ENCODE assay signal across 37 cellular contexts in genomic region chr9:71331603-71332002, GRCh38.
DNase-seq lines count a peak whose midpoint lies in the region; ATAC-seq, FAIRE-seq and TF ChIP-seq lines count a peak whose summit lies in the region.
"Had no signal": no experiment of that assay in that cellular context is flagged by ENCODE, and none has a peak within 500 bp of the region (broad histone marks: within the 10 kb centered on the region; RNA-seq: fewer than 3 reads in every experiment).

No MANE protein-coding gene starts in this region.

- peaks cover 9% of the 10 kb centered on the region for H3K9me3 Mint-ChIP-seq in WTC11

- no peaks in the 10 kb centered on the region for H3K27me3 ChIP-seq in HepG2 (ENCODE audit: control insufficient read depth in 1 of 2, insufficient read depth in 2 of 2, low read length in 2 of 2)
- H3K27me3 ChIP-seq in right lobe of liver, result no peaks in the 10 kb centered on the region
- H3K27me3 ChIP-seq in suprapubic skin, result no peaks in the 10 kb centered on the region
- H3K27me3 ChIP-seq: BLaER1; BLaER1 treated with 17β-estradiol and CSF1 and Interleukin-3, amounts not matched to agents 10 nM and 100 nM had no signal

- H3K79me2 ChIP-seq in HepG2 (ENCODE audit: insufficient read depth, low read length), result no peaks in the 10 kb centered on the region

- 3% methylated on average over 2 of the region's 2 CpGs for WGBS in HepG2 (ENCODE audit: low lambda C conversion rate)
- 43% methylated on average over 2 of the region's 2 CpGs for WGBS in right lobe of liver (ENCODE audit: insufficient coverage, low coverage, low lambda C conversion rate, missing lambda C conversion rate)
- WGBS in suprapubic skin, result 25% methylated on average over 1 of the region's 2 CpGs

- H3K4me3 ChIP-seq in HepG2 (replicated peaks in 1 of 3; ENCODE audit: insufficient read depth in 1 of 3, low read depth in 2 of 3, low read length in 3 of 3) (no peak overlapping the region), right lobe of liver (no peak overlapping the region), HEK293 (ENCODE audit: low read depth, low read length) (no peak overlapping the region), suprapubic skin (no peak overlapping the region)
- H3K4me3 ChIP-seq: A549; BLaER1; BLaER1 treated with 17β-estradiol and CSF1 and Interleukin-3, amounts not matched to agents 10 nM and 100 nM had no signal

- no peaks in the 10 kb centered on the region for H3K36me3 ChIP-seq in HepG2 (replicated peaks in 1 of 2; ENCODE audit: control insufficient read depth in 1 of 2, insufficient read depth in 2 of 2, low read length in 2 of 2)
- no peaks in the 10 kb centered on the region for H3K36me3 ChIP-seq in right lobe of liver
- H3K36me3 ChIP-seq in HEK293 (ENCODE audit: control insufficient read depth in 2 of 2, insufficient read depth in 1 of 2, low read length in 2 of 2), result no peaks in the 10 kb centered on the region
- no peaks in the 10 kb centered on the region for H3K36me3 ChIP-seq in suprapubic skin
- H3K36me3 ChIP-seq: BE2C; BLaER1; BLaER1 treated with 17β-estradiol and CSF1 and Interleukin-3, amounts not matched to agents 10 nM and 100 nM had no signal

- H3K4me2 ChIP-seq in HepG2 (ENCODE audit: low read depth, low read length), result no peak overlapping the region
- H3K4me2 ChIP-seq: A549; BLaER1; BLaER1 treated with 17β-estradiol and CSF1 and Interleukin-3, amounts not matched to agents 10 nM and 100 nM had no signal

- TF ChIP-seq RAD21 in HepG2 (CRISPR knock-in tag; IDR thresholded peaks at IDR 0.05), result no peak

- no peak overlapping the region for H3K9ac ChIP-seq in HepG2 (ENCODE audit: insufficient read depth, low read depth, low read length)
- H3K9ac ChIP-seq: BLaER1; BLaER1 treated with 17β-estradiol and CSF1 and Interleukin-3, amounts not matched to agents 10 nM and 100 nM had no signal

- no peak for TF ChIP-seq EP300 in HepG2 (IDR thresholded peaks at IDR 0.05; ENCODE audit: low read depth in 2 of 2, low read length in 2 of 2)
- TF ChIP-seq EP300 in HepG2 (CRISPR knock-in tag; IDR thresholded peaks at IDR 0.05; ENCODE audit: borderline replicate concordance), result no peak
- no peak for TF ChIP-seq EP300 in suprapubic skin (IDR thresholded peaks at IDR 0.05)

- no peak overlapping the region for H2AFZ ChIP-seq in HepG2 (ENCODE audit: low read length)

- no peak overlapping the region for H3K4me3 Mint-ChIP-seq in WTC11
- H3K4me3 Mint-ChIP-seq: B cell; CD14-positive monocyte; CD4-positive, alpha-beta memory T cell; CD4-positive, alpha-beta T cell; CD4-positive, CD25-positive, alpha-beta regulatory T cell; CD8-positive, alpha-beta memory T cell; CD8-positive, alpha-beta T cell had no signal

- H3K4me1 ChIP-seq in HepG2 (ENCODE audit: insufficient read depth, low read length) (no peaks in the 10 kb centered on the region), right lobe of liver (no peaks in the 10 kb centered on the region), HEK293 (ENCODE audit: control insufficient read depth, insufficient read depth, low read length) (no peaks in the 10 kb centered on the region), suprapubic skin (no peaks in the 10 kb centered on the region)
- H3K4me1 ChIP-seq: A549; BE2C; BLaER1; BLaER1 treated with 17β-estradiol and CSF1 and Interleukin-3, amounts not matched to agents 10 nM and 100 nM; Caco-2 had no signal

- CTCF ChIA-PET in HepG2 (lab: Yijun Ruan, JAX; ENCODE audit: low intra/inter-chr PET ratio, low total read pairs), result no interaction called here
- CTCF ChIA-PET in HEK293 (lab: Yijun Ruan, JAX), result interaction anchor here (0.6 kb wide), 1 partner anchor 242 kb away, joined by 3 read pairs; no protein-coding TSS in a partner anchor
- CTCF ChIA-PET in WTC11 (lab: Charles Lee), result no interaction called here

- FAIRE-seq in HepG2 (lab: Jason Lieb, UNC), result no peak
- FAIRE-seq: A204.1, A549, D721Med had no signal

- TF ChIP-seq CTCF in HepG2 (CRISPR knock-in tag; IDR thresholded peaks at IDR 0.05) (no peak), right lobe of liver (IDR thresholded peaks at IDR 0.05) (no peak), HEK293 (tag by site-specific recombination; IDR thresholded peaks at IDR 0.05) (no peak), WTC11 (IDR thresholded peaks at IDR 0.05) (no peak), suprapubic skin (IDR thresholded peaks at IDR 0.05) (no peak)

- no peak for ATAC-seq in HepG2
- no peak for ATAC-seq in right lobe of liver
- ATAC-seq in WTC11, result no peak
- ATAC-seq in HG02678 (IDR thresholded peaks at IDR 0.05; ENCODE audit: unreplicated experiment), result no peak
- ATAC-seq: A549; CD8-positive, alpha-beta T cell had no signal

- no TSS peak for BruUV-seq in HepG2 (replicated peaks; lab: Mats Ljungman, UMichigan)

- H3K9me3 ChIP-seq in HepG2 (ENCODE audit: low read length), result no peaks in the 10 kb centered on the region
- no peaks in the 10 kb centered on the region for H3K9me3 ChIP-seq in right lobe of liver
- no peaks in the 10 kb centered on the region for H3K9me3 ChIP-seq in HEK293 (ENCODE audit: control insufficient read depth, insufficient read depth, low read depth, low read length)
- H3K9me3 ChIP-seq in suprapubic skin, result no peaks in the 10 kb centered on the region
- H3K9me3 ChIP-seq: A549, BE2C, BLaER1, Caco-2 had no signal

- DNase-seq in HepG2 (ENCODE audit: low spot score) (no peak), right lobe of liver (no peak), WTC11 (ENCODE audit: low spot score) (no peak), left kidney (ENCODE audit: low read depth, low spot score) (peak; percentile 15), suprapubic skin (ENCODE audit: low spot score in 2 of 2) (no peak)
- no peak for DNase-seq in effector CD4-positive, alpha-beta T cell
- DNase-seq: 8988T; ACHN; AML-193; BE2C; C1 segment of cervical spinal cord; Caco-2; Calu3; CD4-positive, alpha-beta memory T cell; CD4-positive, alpha-beta T cell; CD4-positive, CD25-positive, alpha-beta regulatory T cell; CD8-positive, alpha-beta memory T cell; CD8-positive, alpha-beta T cell; COR-L47; DMS 273 treated with DMSO at 0.1 percent for 48 hours; DMS153; DMS53; DMS79; DMS79 treated with DMSO at 0.1 percent for 48 hours; DND-41; EL had no signal

- no peak overlapping the region for H3K27ac Mint-ChIP-seq in WTC11
- H3K27ac Mint-ChIP-seq: B cell; CD4-positive, alpha-beta memory T cell; CD4-positive, alpha-beta T cell; CD4-positive, CD25-positive, alpha-beta regulatory T cell; CD8-positive, alpha-beta memory T cell; CD8-positive, alpha-beta T cell had no signal

- POLR2A ChIA-PET in HepG2 (lab: Yijun Ruan, JAX), result no interaction called here
- POLR2A ChIA-PET in HEK293 (lab: Yijun Ruan, JAX), result no interaction called here
- POLR2A ChIA-PET in WTC11 (lab: Charles Lee), result no interaction called here

- intact Hi-C loops in HepG2 (cut with micrococcal nuclease; ENCODE audit: unreplicated experiment), result no loop called here
- intact Hi-C loops in right lobe of liver (cut with DNase I), result no loop called here

- H4K20me1 ChIP-seq in HepG2 (ENCODE audit: insufficient read depth, low read length), result no peaks in the 10 kb centered on the region
- H4K20me1 ChIP-seq: BLaER1; BLaER1 treated with 17β-estradiol and CSF1 and Interleukin-3, amounts not matched to agents 10 nM and 100 nM had no signal

- in situ Hi-C loops in HepG2 (cut with HindIII; ENCODE audit: extremely low pct_ligation_motif_present, low pct_unique_long_range_greater_than_20kb), result no loop called here

- no peaks in the 10 kb centered on the region for H3K27me3 Mint-ChIP-seq in WTC11 (ENCODE audit: low read depth)

- no peak for TF ChIP-seq POLR2A in HepG2 (IDR thresholded peaks at IDR 0.05; ENCODE audit: insufficient read depth in 1 of 2, low read depth in 2 of 2, low read length in 2 of 2)
- TF ChIP-seq POLR2A in right lobe of liver (IDR thresholded peaks at IDR 0.05), result no peak
- TF ChIP-seq POLR2A in suprapubic skin (IDR thresholded peaks at IDR 0.05), result no peak

- peaks cover 2% of the 10 kb centered on the region; the same call in 1 of the 2 replicates for H3K36me3 Mint-ChIP-seq in WTC11
- H3K36me3 Mint-ChIP-seq: CD14-positive monocyte; CD4-positive, alpha-beta memory T cell; CD4-positive, CD25-positive, alpha-beta regulatory T cell; CD8-positive, alpha-beta memory T cell; CD8-positive, alpha-beta T cell had no signal

- H3K4me1 Mint-ChIP-seq in WTC11, result peaks cover 13% of the 10 kb centered on the region
- H3K4me1 Mint-ChIP-seq: B cell; CD14-positive monocyte; CD4-positive, alpha-beta memory T cell; CD4-positive, CD25-positive, alpha-beta regulatory T cell; CD8-positive, alpha-beta memory T cell had no signal

- H3K27ac ChIP-seq in HepG2 (ENCODE audit: extremely low read length, insufficient read depth, low read length) (no peak overlapping the region), right lobe of liver (no peak overlapping the region), HEK293 (ENCODE audit: extremely low read depth, low read depth, low read length) (no peak overlapping the region), suprapubic skin (no peak overlapping the region)
- H3K27ac ChIP-seq: 22Rv1; A549; BLaER1; BLaER1 treated with 17β-estradiol and CSF1 and Interleukin-3, amounts not matched to agents 10 nM and 100 nM; C4-2B had no signal

TF ChIP-seq in HepG2, 621 proteins besides CTCF, POLR2A, EP300 and RAD21 (continues in another document):
- TF ChIP-seq FOXA3 (CRISPR knock-in tag; IDR thresholded peaks at IDR 0.05) (no peak), YY1 (IDR thresholded peaks at IDR 0.05; ENCODE audit: insufficient read depth, insufficient replicate concordance, low read depth, low read length) (no peak)

TF ChIP-seq in WTC11, 78 proteins besides CTCF, POLR2A, EP300 and RAD21:
- TF ChIP-seq ZNF512 (CRISPR knock-in tag; IDR thresholded peaks at IDR 0.05; ENCODE audit: borderline replicate concordance) (0 out of 2 replicates have a peak, but pooled peaks have one; percentile 59), USF1 (CRISPR knock-in tag; IDR thresholded peaks at IDR 0.05) (no peak)

Comparison
In these comparisons a context has a peak if more than half of its experiments do, and no peak if none do; other contexts are left out.
1. Of the 63 proteins assayed by ChIP-seq in both HepG2 and HEK293: peak only in HepG2: none; only in HEK293: ZNF513; in both: none; in neither: 62.